ENCODE assay signal across 15 cellular contexts in genomic region chr11:61082931-61083531, GRCh38. TPM values are rescaled to one million over a fixed set of nuclear protein-coding genes. Genes with fewer than 3 reads are reported as not detected.
DNase-seq lines count a peak whose midpoint lies in the region; ATAC-seq and TF ChIP-seq lines count a peak whose summit lies in the region.
"Had no signal": no experiment of that assay in that cellular context is flagged by ENCODE, and none has a peak within 500 bp of the region (broad histone marks: within the 10 kb centered on the region; RNA-seq: fewer than 3 reads in every experiment).

No MANE protein-coding gene starts in this region.

- H2BK5ac ChIP-seq in IMR-90 (ENCODE audit: low read depth, low read length, poor library complexity, severe bottlenecking): no peak overlapping the region

- CTCF ChIA-PET in IMR-90 (lab: Yijun Ruan, JAX): no interaction called here

- H4K20me1 ChIP-seq in IMR-90 (ENCODE audit: insufficient read depth, low read length): no peaks in the 10 kb centered on the region

- H2AK5ac ChIP-seq in IMR-90 (ENCODE audit: low read depth, low read length): no peak overlapping the region

- no peaks in the 10 kb centered on the region for H3K4me1 ChIP-seq in IMR-90 (ENCODE audit: control insufficient read depth, insufficient read depth, low read length)
- peaks cover 0 to 29% (median 18%) of the 10 kb centered on the region in 6 donors for H3K4me1 ChIP-seq in spleen
- H3K4me1 ChIP-seq: prostate gland had no signal

- H2BK15ac ChIP-seq in IMR-90 (ENCODE audit: low read depth, low read length): no peak overlapping the region

- H3K27ac Mint-ChIP-seq in activated CD4-positive, alpha-beta T cell treated with anti-CD3 and anti-CD28 coated beads, Interleukin-2, amount 10 ng/mL, durations not matched to agents 24 days and 14 days: peak overlapping the region; percentile 97
- peak overlapping the region; percentile 85 for H3K27ac Mint-ChIP-seq in activated naive CD8-positive, alpha-beta T cell treated with anti-CD3 and anti-CD28 coated beads, Interleukin-2, amount 50 U/mL, for 24 hours
- H3K27ac Mint-ChIP-seq: mesothelial cell of epicardium had no signal

- H2BK20ac ChIP-seq in IMR-90 (ENCODE audit: low read depth, low read length): no peak overlapping the region

- DNase-seq in IMR-90 (no peak), spleen (no peak), SW480 (ENCODE audit: low spot score) (no peak)
- DNase-seq in activated CD4-positive, alpha-beta T cell treated with anti-CD3 and anti-CD28 coated beads, Interleukin-2, amount 10 ng/mL, durations not matched to agents 24 days and 14 days: peak; percentile 87
- DNase-seq in activated naive CD8-positive, alpha-beta T cell treated with anti-CD3 and anti-CD28 coated beads, Interleukin-2, amount 50 U/mL, for 24 hours: peak; percentile 46
- DNase-seq: NCI-H226; stimulated activated naive B cell treated with anti-CD40 and anti-IgM and Interleukin-4, amounts not matched to agents 10 μg/mL and 1 μg/mL and 100 μg/mL, for 72 hours had no signal

- 54% methylated on average over 5 of the region's 14 CpGs; no CpG with 5 or more reads in 1 of the 2 experiments for WGBS in IMR-90 (ENCODE audit: extremely low coverage in 2 of 2, insufficient read length in 1 of 2), 2 experiments
- 72 to 86% (median 80%) methylated on average over 13 to 14 of the region's 14 CpGs for WGBS in spleen, 5 donors

- H3K9ac ChIP-seq in IMR-90 (ENCODE audit: low read depth, low read length): no peak overlapping the region

- peaks cover 56% of the 10 kb centered on the region for H3K36me3 Mint-ChIP-seq in activated CD4-positive, alpha-beta T cell treated with anti-CD3 and anti-CD28 coated beads, Interleukin-2, amount 10 ng/mL, durations not matched to agents 24 days and 14 days (ENCODE audit: low read depth)
- H3K36me3 Mint-ChIP-seq in activated naive CD8-positive, alpha-beta T cell treated with anti-CD3 and anti-CD28 coated beads, Interleukin-2, amount 50 U/mL, for 24 hours (ENCODE audit: low read depth): peaks cover 14% of the 10 kb centered on the region
- H3K36me3 Mint-ChIP-seq: mesothelial cell of epicardium had no signal

- TF ChIP-seq POLR2A in IMR-90 (IDR thresholded peaks at IDR 0.05; ENCODE audit: low read depth, low read length): no peak
- no peak for TF ChIP-seq POLR2A in spleen (IDR thresholded peaks at IDR 0.05)

- H2BK120ac ChIP-seq in IMR-90 (ENCODE audit: low read depth, low read length): no peak overlapping the region

- no peak overlapping the region for H3K27ac ChIP-seq in IMR-90 (ENCODE audit: insufficient read depth, low read length)
- peak overlapping the region; percentile 20 to 82 (median 62) for H3K27ac ChIP-seq in spleen
- H3K27ac ChIP-seq: C4-2B, prostate gland had no signal

- peaks cover 5% of the 10 kb centered on the region for H3K9me3 Mint-ChIP-seq in activated CD4-positive, alpha-beta T cell treated with anti-CD3 and anti-CD28 coated beads, Interleukin-2, amount 10 ng/mL, durations not matched to agents 24 days and 14 days
- H3K9me3 Mint-ChIP-seq in activated naive CD8-positive, alpha-beta T cell treated with anti-CD3 and anti-CD28 coated beads, Interleukin-2, amount 50 U/mL, for 24 hours: peaks cover 5% of the 10 kb centered on the region

- no peak overlapping the region for H3K56ac ChIP-seq in IMR-90 (ENCODE audit: extremely low read depth, insufficient read depth, low read length)

- TF ChIP-seq RAD21 in IMR-90 (IDR thresholded peaks at IDR 0.05; ENCODE audit: low read length): no peak

- H3K14ac ChIP-seq in IMR-90 (replicated peaks; ENCODE audit: low read depth, low read length): no peak overlapping the region

- intact Hi-C loops in IMR-90 (cut with micrococcal nuclease) (no loop called here), spleen (cut with DNase I; ENCODE audit: low total_unique reads) (no loop called here)
- intact Hi-C loops in activated CD4-positive, alpha-beta T cell treated with anti-CD3 and anti-CD28 coated beads, Interleukin-2, amount 10 ng/mL, durations not matched to agents 24 days and 14 days (cut with micrococcal nuclease): loop anchor here (2.0 to 5.0 kb wide), 6 partner anchors 22 to 104 kb away; no protein-coding TSS in a partner anchor

- in situ Hi-C loops in IMR-90 (cut with MboI; ENCODE audit: low sequenced_read_pairs): no loop called here

- H3K4me2 ChIP-seq in IMR-90 (ENCODE audit: low read depth, low read length): no peak overlapping the region

- H2AK9ac ChIP-seq in IMR-90 (replicated peaks; ENCODE audit: low read depth, low read length, poor library complexity): peak overlapping the region; percentile 16

- ATAC-seq in IMR-90 (ENCODE audit: low read depth) (no peak), GM18520 (IDR thresholded peaks at IDR 0.05; ENCODE audit: unreplicated experiment) (no peak), HG03354 (IDR thresholded peaks at IDR 0.05; ENCODE audit: poor library complexity, severe bottlenecking, unreplicated experiment) (no peak)
- ATAC-seq in activated naive CD8-positive, alpha-beta T cell treated with anti-CD3 and anti-CD28 coated beads, Interleukin-2, amount 50 U/mL, for 24 hours: peak; percentile 70

- no peaks in the 10 kb centered on the region; the same call in 1 of the 2 replicates for H3K9me1 ChIP-seq in IMR-90 (ENCODE audit: insufficient read depth, low read length)

- H3K27me3 Mint-ChIP-seq in activated CD4-positive, alpha-beta T cell treated with anti-CD3 and anti-CD28 coated beads, Interleukin-2, amount 10 ng/mL, durations not matched to agents 24 days and 14 days: no peaks in the 10 kb centered on the region
- no peaks in the 10 kb centered on the region for H3K27me3 Mint-ChIP-seq in activated naive CD8-positive, alpha-beta T cell treated with anti-CD3 and anti-CD28 coated beads, Interleukin-2, amount 50 U/mL, for 24 hours
- H3K27me3 Mint-ChIP-seq: stimulated activated naive B cell treated with anti-CD40 and anti-IgM and Interleukin-4, amounts not matched to agents 10 μg/mL and 1 μg/mL and 100 μg/mL, for 72 hours had no signal

- H3K4me3 ChIP-seq in IMR-90 (ENCODE audit: insufficient read depth, low read depth, low read length): no peak overlapping the region
- H3K4me3 ChIP-seq in spleen: peak overlapping the region in 1 of 8 donors; percentile 0
- H3K4me3 ChIP-seq: prostate gland had no signal

- no peaks in the 10 kb centered on the region for H3K79me1 ChIP-seq in IMR-90 (ENCODE audit: low read depth in 1 of 2, low read length in 2 of 2)

- H3K9me3 ChIP-seq in IMR-90 (ENCODE audit: control insufficient read depth, insufficient read depth, low read length) (no peaks in the 10 kb centered on the region), spleen (no peaks in the 10 kb centered on the region)
- H3K9me3 ChIP-seq: prostate gland had no signal

- peak overlapping the region; percentile 83 for H3K4me3 Mint-ChIP-seq in activated CD4-positive, alpha-beta T cell treated with anti-CD3 and anti-CD28 coated beads, Interleukin-2, amount 10 ng/mL, durations not matched to agents 24 days and 14 days
- H3K4me3 Mint-ChIP-seq in activated naive CD8-positive, alpha-beta T cell treated with anti-CD3 and anti-CD28 coated beads, Interleukin-2, amount 50 U/mL, for 24 hours: peak overlapping the region; percentile 79
- H3K4me3 Mint-ChIP-seq: mesothelial cell of epicardium; stimulated activated naive B cell treated with anti-CD40 and anti-IgM and Interleukin-4, amounts not matched to agents 10 μg/mL and 1 μg/mL and 100 μg/mL, for 72 hours had no signal

- no peak overlapping the region for H4K91ac ChIP-seq in IMR-90 (ENCODE audit: insufficient read depth, low read depth, low read length)

- H2AFZ ChIP-seq in IMR-90 (replicated peaks; ENCODE audit: low read length, poor library complexity): no peak overlapping the region

- no peak overlapping the region for H3K4ac ChIP-seq in IMR-90 (ENCODE audit: low read depth, low read length)

- no peak overlapping the region for H4K5ac ChIP-seq in IMR-90 (ENCODE audit: low read depth, low read length)

- POLR2A ChIA-PET in IMR-90 (lab: Charles Lee; ENCODE audit: unreplicated experiment): no interaction called here

- no peak overlapping the region for H3K23ac ChIP-seq in IMR-90 (ENCODE audit: low read depth, low read length)

- no peaks in the 10 kb centered on the region for H3K36me3 ChIP-seq in IMR-90 (ENCODE audit: control insufficient read depth, insufficient read depth, low read length)
- no peaks in the 10 kb centered on the region for H3K36me3 ChIP-seq in spleen
- H3K36me3 ChIP-seq: prostate gland had no signal

- dilution Hi-C loops in IMR-90 (cut with HindIII; ENCODE audit: low sequenced_read_pairs, unreplicated experiment): no loop called here

- no peak for TF ChIP-seq CTCF in IMR-90 (conservative IDR thresholded peaks at IDR 0.05; ENCODE audit: low read depth, low read length)
- TF ChIP-seq CTCF in spleen (IDR thresholded peaks at IDR 0.05 in 8 of 11, conservative IDR thresholded peaks at IDR 0.05 in 3 of 11): no peak

- H3K27me3 ChIP-seq in IMR-90 (ENCODE audit: control insufficient read depth, insufficient read depth, low read length): peaks cover 30% of the 10 kb centered on the region
- no peaks in the 10 kb centered on the region for H3K27me3 ChIP-seq in spleen (replicated peaks in 1 of 7)

- no peak overlapping the region for H4K8ac ChIP-seq in IMR-90 (ENCODE audit: low read depth in 2 of 2, low read length in 2 of 2)

- no peak overlapping the region for H3K18ac ChIP-seq in IMR-90 (ENCODE audit: low read depth, low read length)

- peaks cover 64% of the 10 kb centered on the region for H3K4me1 Mint-ChIP-seq in activated CD4-positive, alpha-beta T cell treated with anti-CD3 and anti-CD28 coated beads, Interleukin-2, amount 10 ng/mL, durations not matched to agents 24 days and 14 days
- H3K4me1 Mint-ChIP-seq in activated naive CD8-positive, alpha-beta T cell treated with anti-CD3 and anti-CD28 coated beads, Interleukin-2, amount 50 U/mL, for 24 hours: peaks cover 72% of the 10 kb centered on the region
- H3K4me1 Mint-ChIP-seq: mesothelial cell of epicardium had no signal

- no TSS peak for BruUV-seq in IMR-90 (replicated peaks; lab: Mats Ljungman, UMichigan)

TF ChIP-seq in IMR-90, 13 proteins besides CTCF, POLR2A, EP300 and RAD21 (continues in another document):
- TF ChIP-seq USF2 (IDR thresholded peaks at IDR 0.05; ENCODE audit: low read depth, low read length): no peak

RNA-seq across cellular contexts. Expression of gene CD5, which starts 19.3 kb away (rescaled TPM):
- total RNA-seq in IMR-90 (2012; rRNA removed) (not detected in 2 replicates), spleen (10 to 100 TPM in 6 of 7 donors, 1 to 10 TPM in 1; 9.2 to 27.4 (median 18.3) TPM)
- polyA plus RNA-seq in IMR-90 (2012; rRNA removed) (not detected in 2 replicates), spleen (1 to 10 TPM; 2.7 to 6.3 (median 4.9) TPM)
- not detected in 2 replicates for polyA plus RNA-seq in IMR-90 (2012; cell fraction: cytosol; rRNA removed)
- not detected in 2 replicates for polyA plus RNA-seq in IMR-90 (2012; cell fraction: nucleus; rRNA removed; ENCODE audit: low replicate concordance)
- 368 and 385 TPM in 2 replicates for total RNA-seq in activated CD4-positive, alpha-beta T cell treated with anti-CD3 and anti-CD28 coated beads, Interleukin-2, amount 10 ng/mL, durations not matched to agents 24 days and 14 days
- total RNA-seq: cerebellum, glomerular endothelial cell, mesothelial cell of epicardium, SK-MEL-5 had no signal

Comparison
In these comparisons a context has a peak if more than half of its experiments do, and no peak if none do; other contexts are left out.
1. DNase-seq: peak in activated CD4-positive, alpha-beta T cell treated with anti-CD3 and anti-CD28 coated beads, Interleukin-2, amount 10 ng/mL, durations not matched to agents 24 days and 14 days (single experiment) and activated naive CD8-positive, alpha-beta T cell treated with anti-CD3 and anti-CD28 coated beads, Interleukin-2, amount 50 U/mL, for 24 hours (single experiment); none in IMR-90 (single experiment), spleen (single experiment) and SW480 (single experiment).
2. RNA of gene CD5, which starts 19.3 kb away (total RNA-seq): 368 to 385 TPM in activated CD4-positive, alpha-beta T cell treated with anti-CD3 and anti-CD28 coated beads, Interleukin-2, amount 10 ng/mL, durations not matched to agents 24 days and 14 days; 9.2 to 27.4 TPM in spleen and not detected in IMR-90; every median in the first group is over 10 times any median in the second.